1 cellular context compared by ENCODE assay signal in genomic region chr6:7432391-7433207, GRCh38.
TF ChIP-seq lines count a peak whose summit lies in the region.

No MANE protein-coding gene starts in this region.

TF ChIP-seq in HepG2, 621 proteins besides CTCF, POLR2A, EP300 and RAD21 (continued from another document and continues in another):
- TF ChIP-seq ZBTB40 (IDR thresholded peaks at IDR 0.05) (no peak), ZBTB40 (CRISPR knock-in tag; IDR thresholded peaks at IDR 0.05) (no peak), HOXA9 (CRISPR knock-in tag; IDR thresholded peaks at IDR 0.05; ENCODE audit: borderline replicate concordance) (no peak), ZNF496 (CRISPR knock-in tag; IDR thresholded peaks at IDR 0.05; ENCODE audit: insufficient replicate concordance) (no peak), XBP1 (CRISPR knock-in tag; IDR thresholded peaks at IDR 0.05) (0 out of 2 replicates have a peak, but pooled peaks have one; percentile 17), ZNF501 (CRISPR knock-in tag; IDR thresholded peaks at IDR 0.05) (0 out of 2 replicates have a peak, but pooled peaks have one; percentile 12), IRX3 (CRISPR knock-in tag; IDR thresholded peaks at IDR 0.05; ENCODE audit: borderline replicate concordance, low read depth) (no peak), ZBTB20 (CRISPR knock-in tag; IDR thresholded peaks at IDR 0.05; ENCODE audit: borderline replicate concordance, low read depth) (peak; percentile 51; the same call in 1 of the 2 replicates), NFIB (CRISPR knock-in tag; IDR thresholded peaks at IDR 0.05; ENCODE audit: borderline replicate concordance) (no peak), ZNF580 (CRISPR knock-in tag; IDR thresholded peaks at IDR 0.05; ENCODE audit: borderline replicate concordance, low read depth) (no peak), IKZF4 (CRISPR knock-in tag; IDR thresholded peaks at IDR 0.05; ENCODE audit: borderline replicate concordance, low read depth, not compliant biosample characterization) (no peak), CAMTA2 (CRISPR knock-in tag; IDR thresholded peaks at IDR 0.05; ENCODE audit: borderline replicate concordance) (0 out of 2 replicates have a peak, but pooled peaks have one; percentile 31), MXD1 (CRISPR knock-in tag; IDR thresholded peaks at IDR 0.05) (no peak), PHF20 (CRISPR knock-in tag; IDR thresholded peaks at IDR 0.05) (no peak), NR2C2 (CRISPR knock-in tag; IDR thresholded peaks at IDR 0.05; ENCODE audit: borderline replicate concordance) (0 out of 2 replicates have a peak, but pooled peaks have one; percentile 16), CBX2 (IDR thresholded peaks at IDR 0.05; ENCODE audit: low read depth, low read length) (0 out of 2 replicates have a peak, but pooled peaks have one; percentile 65), CBX2 (CRISPR knock-in tag; IDR thresholded peaks at IDR 0.05; ENCODE audit: low read depth) (no peak), ZZZ3 (CRISPR knock-in tag; IDR thresholded peaks at IDR 0.05; ENCODE audit: borderline replicate concordance) (no peak), NONO (IDR thresholded peaks at IDR 0.05) (no peak), NONO (CRISPR knock-in tag; conservative IDR thresholded peaks at IDR 0.05) (0 out of 2 replicates have a peak, but pooled peaks have one; percentile 52), CREM (IDR thresholded peaks at IDR 0.05) (no peak), CREM (CRISPR knock-in tag; IDR thresholded peaks at IDR 0.05) (no peak), GLMP (CRISPR knock-in tag; IDR thresholded peaks at IDR 0.05; ENCODE audit: borderline replicate concordance) (no peak), HMG20B (CRISPR knock-in tag; conservative IDR thresholded peaks at IDR 0.05) (no peak), GTF2F1 (IDR thresholded peaks at IDR 0.05; ENCODE audit: low read length) (no peak), THAP11 (CRISPR knock-in tag; IDR thresholded peaks at IDR 0.05) (no peak), ZNF644 (CRISPR knock-in tag; IDR thresholded peaks at IDR 0.05; ENCODE audit: low read depth) (0 out of 2 replicates have a peak, but pooled peaks have one; percentile 0), GTF3A (CRISPR knock-in tag; conservative IDR thresholded peaks at IDR 0.05) (no peak), ZNF354B (CRISPR knock-in tag; IDR thresholded peaks at IDR 0.05) (no peak), ZNF337 (CRISPR knock-in tag; IDR thresholded peaks at IDR 0.05; ENCODE audit: borderline replicate concordance, low read depth) (peak; percentile 17; the same call in 1 of the 2 replicates), MAFK (conservative IDR thresholded peaks at IDR 0.05 in 1 of 2, IDR thresholded peaks at IDR 0.05 in 1 of 2; ENCODE audit: low read length in 2 of 2) (no peak), ZNF460 (CRISPR knock-in tag; IDR thresholded peaks at IDR 0.05; ENCODE audit: borderline replicate concordance) (no peak), ZNF615 (CRISPR knock-in tag; IDR thresholded peaks at IDR 0.05; ENCODE audit: borderline replicate concordance) (no peak)
- TF ChIP-seq, protein P1, sequence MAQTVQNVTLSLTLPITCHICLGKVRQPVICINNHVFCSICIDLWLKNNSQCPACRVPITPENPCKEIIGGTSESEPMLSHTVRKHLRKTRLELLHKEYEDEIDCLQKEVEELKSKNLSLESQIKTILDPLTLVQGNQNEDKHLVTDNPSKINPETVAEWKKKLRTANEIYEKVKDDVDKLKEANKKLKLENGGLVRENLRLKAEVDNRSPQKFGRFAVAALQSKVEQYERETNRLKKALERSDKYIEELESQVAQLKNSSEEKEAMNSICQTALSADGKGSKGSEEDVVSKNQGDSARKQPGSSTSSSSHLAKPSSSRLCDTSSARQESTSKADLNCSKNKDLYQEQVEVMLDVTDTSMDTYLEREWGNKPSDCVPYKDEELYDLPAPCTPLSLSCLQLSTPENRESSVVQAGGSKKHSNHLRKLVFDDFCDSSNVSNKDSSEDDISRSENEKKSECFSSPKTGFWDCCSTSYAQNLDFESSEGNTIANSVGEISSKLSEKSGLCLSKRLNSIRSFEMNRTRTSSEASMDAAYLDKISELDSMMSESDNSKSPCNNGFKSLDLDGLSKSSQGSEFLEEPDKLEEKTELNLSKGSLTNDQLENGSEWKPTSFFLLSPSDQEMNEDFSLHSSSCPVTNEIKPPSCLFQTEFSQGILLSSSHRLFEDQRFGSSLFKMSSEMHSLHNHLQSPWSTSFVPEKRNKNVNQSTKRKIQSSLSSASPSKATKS (CRISPR knock-in tag; IDR thresholded peaks at IDR 0.05), result no peak
- TF ChIP-seq, protein P2, sequence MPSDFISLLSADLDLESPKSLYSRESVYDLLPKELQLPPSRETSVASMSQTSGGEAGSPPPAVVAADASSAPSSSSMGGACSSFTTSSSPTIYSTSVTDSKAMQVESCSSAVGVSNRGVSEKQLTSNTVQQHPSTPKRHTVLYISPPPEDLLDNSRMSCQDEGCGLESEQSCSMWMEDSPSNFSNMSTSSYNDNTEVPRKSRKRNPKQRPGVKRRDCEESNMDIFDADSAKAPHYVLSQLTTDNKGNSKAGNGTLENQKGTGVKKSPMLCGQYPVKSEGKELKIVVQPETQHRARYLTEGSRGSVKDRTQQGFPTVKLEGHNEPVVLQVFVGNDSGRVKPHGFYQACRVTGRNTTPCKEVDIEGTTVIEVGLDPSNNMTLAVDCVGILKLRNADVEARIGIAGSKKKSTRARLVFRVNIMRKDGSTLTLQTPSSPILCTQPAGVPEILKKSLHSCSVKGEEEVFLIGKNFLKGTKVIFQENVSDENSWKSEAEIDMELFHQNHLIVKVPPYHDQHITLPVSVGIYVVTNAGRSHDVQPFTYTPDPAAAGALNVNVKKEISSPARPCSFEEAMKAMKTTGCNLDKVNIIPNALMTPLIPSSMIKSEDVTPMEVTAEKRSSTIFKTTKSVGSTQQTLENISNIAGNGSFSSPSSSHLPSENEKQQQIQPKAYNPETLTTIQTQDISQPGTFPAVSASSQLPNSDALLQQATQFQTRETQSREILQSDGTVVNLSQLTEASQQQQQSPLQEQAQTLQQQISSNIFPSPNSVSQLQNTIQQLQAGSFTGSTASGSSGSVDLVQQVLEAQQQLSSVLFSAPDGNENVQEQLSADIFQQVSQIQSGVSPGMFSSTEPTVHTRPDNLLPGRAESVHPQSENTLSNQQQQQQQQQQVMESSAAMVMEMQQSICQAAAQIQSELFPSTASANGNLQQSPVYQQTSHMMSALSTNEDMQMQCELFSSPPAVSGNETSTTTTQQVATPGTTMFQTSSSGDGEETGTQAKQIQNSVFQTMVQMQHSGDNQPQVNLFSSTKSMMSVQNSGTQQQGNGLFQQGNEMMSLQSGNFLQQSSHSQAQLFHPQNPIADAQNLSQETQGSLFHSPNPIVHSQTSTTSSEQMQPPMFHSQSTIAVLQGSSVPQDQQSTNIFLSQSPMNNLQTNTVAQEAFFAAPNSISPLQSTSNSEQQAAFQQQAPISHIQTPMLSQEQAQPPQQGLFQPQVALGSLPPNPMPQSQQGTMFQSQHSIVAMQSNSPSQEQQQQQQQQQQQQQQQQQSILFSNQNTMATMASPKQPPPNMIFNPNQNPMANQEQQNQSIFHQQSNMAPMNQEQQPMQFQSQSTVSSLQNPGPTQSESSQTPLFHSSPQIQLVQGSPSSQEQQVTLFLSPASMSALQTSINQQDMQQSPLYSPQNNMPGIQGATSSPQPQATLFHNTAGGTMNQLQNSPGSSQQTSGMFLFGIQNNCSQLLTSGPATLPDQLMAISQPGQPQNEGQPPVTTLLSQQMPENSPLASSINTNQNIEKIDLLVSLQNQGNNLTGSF (CRISPR knock-in tag; IDR thresholded peaks at IDR 0.05), result no peak
- TF ChIP-seq, protein P3, sequence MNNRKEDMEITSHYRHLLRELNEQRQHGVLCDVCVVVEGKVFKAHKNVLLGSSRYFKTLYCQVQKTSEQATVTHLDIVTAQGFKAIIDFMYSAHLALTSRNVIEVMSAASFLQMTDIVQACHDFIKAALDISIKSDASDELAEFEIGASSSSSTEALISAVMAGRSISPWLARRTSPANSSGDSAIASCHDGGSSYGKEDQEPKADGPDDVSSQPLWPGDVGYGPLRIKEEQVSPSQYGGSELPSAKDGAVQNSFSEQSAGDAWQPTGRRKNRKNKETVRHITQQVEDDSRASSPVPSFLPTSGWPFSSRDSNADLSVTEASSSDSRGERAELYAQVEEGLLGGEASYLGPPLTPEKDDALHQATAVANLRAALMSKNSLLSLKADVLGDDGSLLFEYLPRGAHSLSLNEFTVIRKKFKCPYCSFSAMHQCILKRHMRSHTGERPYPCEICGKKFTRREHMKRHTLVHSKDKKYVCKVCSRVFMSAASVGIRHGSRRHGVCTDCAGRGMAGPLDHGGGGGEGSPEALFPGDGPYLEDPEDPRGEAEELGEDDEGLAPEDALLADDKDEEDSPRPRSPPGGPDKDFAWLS (CRISPR knock-in tag; IDR thresholded peaks at IDR 0.05; ENCODE audit: borderline replicate concordance), result no peak
- TF ChIP-seq, protein P4, sequence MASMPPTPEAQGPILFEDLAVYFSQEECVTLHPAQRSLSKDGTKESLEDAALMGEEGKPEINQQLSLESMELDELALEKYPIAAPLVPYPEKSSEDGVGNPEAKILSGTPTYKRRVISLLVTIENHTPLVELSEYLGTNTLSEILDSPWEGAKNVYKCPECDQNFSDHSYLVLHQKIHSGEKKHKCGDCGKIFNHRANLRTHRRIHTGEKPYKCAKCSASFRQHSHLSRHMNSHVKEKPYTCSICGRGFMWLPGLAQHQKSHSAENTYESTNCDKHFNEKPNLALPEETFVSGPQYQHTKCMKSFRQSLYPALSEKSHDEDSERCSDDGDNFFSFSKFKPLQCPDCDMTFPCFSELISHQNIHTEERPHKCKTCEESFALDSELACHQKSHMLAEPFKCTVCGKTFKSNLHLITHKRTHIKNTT (CRISPR knock-in tag; IDR thresholded peaks at IDR 0.05), result no peak
- TF ChIP-seq, protein P5, sequence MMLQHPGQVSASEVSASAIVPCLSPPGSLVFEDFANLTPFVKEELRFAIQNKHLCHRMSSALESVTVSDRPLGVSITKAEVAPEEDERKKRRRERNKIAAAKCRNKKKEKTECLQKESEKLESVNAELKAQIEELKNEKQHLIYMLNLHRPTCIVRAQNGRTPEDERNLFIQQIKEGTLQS (CRISPR knock-in tag; IDR thresholded peaks at IDR 0.05), result no peak
